30 cellular contexts compared by ENCODE assay signal in genomic region chr10:132786279-132786528, GRCh38. TPM values are rescaled to one million over a fixed set of nuclear protein-coding genes. Genes with fewer than 3 reads are reported as not detected.
DNase-seq lines count a peak whose midpoint lies in the region; ATAC-seq and TF ChIP-seq lines count a peak whose summit lies in the region.
"Had no signal": no experiment of that assay in that cellular context is flagged by ENCODE, and none has a peak within 500 bp of the region (broad histone marks: within the 10 kb centered on the region; RNA-seq: fewer than 3 reads in every experiment).

No MANE protein-coding gene starts in this region.

- no peaks in the 10 kb centered on the region for H4K20me1 ChIP-seq in PC-3 (ENCODE audit: low read length)
- H4K20me1 ChIP-seq in PC-9 (ENCODE audit: insufficient read depth): no peaks in the 10 kb centered on the region

- no peak overlapping the region for H3K9ac ChIP-seq in PC-3 (ENCODE audit: low read length)
- H3K9ac ChIP-seq: KMS-11, parathyroid adenoma had no signal

- ATAC-seq in right cardiac atrium: no peak
- ATAC-seq in Right ventricle myocardium inferior: no peak
- ATAC-seq in left lobe of liver: no peak
- no peak for ATAC-seq in PC-3
- ATAC-seq: activated naive CD8-positive, alpha-beta T cell treated with anti-CD3 and anti-CD28 coated beads, Interleukin-2, amount 50 U/mL, for 24 hours; esophagus mucosa; naive thymus-derived CD8-positive, alpha-beta T cell had no signal

- H3K9me3 Mint-ChIP-seq in glutamatergic neuron (ENCODE audit: unreplicated experiment): peaks cover 7% of the 10 kb centered on the region
- H3K9me3 Mint-ChIP-seq: activated naive CD8-positive, alpha-beta T cell treated with anti-CD3 and anti-CD28 coated beads, Interleukin-2, amount 50 U/mL, for 24 hours; activated T-cell treated with anti-CD3 and anti-CD28 coated beads, Interleukin-2, amount 50 U/mL, for 24 hours; T-helper 1 cell treated with Interleukin-12 subunit alpha and Interleukin-12 subunit beta and Interleukin-4 antibody, amounts not matched to agents 30 μg/mL and 1 μg/mL, for 36 hours had no signal

- H3K27me3 ChIP-seq in right cardiac atrium (ENCODE audit: control insufficient read depth, insufficient read depth) (no peaks in the 10 kb centered on the region), PC-3 (ENCODE audit: low read length) (peaks cover 30% of the 10 kb centered on the region), PC-9 (ENCODE audit: insufficient read depth, low read depth) (no peaks in the 10 kb centered on the region)

- H3K9me2 ChIP-seq in PC-3 (replicated peaks; ENCODE audit: low read length): no peaks in the 10 kb centered on the region
- H3K9me2 ChIP-seq in PC-9 (ENCODE audit: insufficient read depth): no peaks in the 10 kb centered on the region

- H3F3A ChIP-seq in PC-3 (ENCODE audit: low read length, unreplicated experiment): no peaks in the 10 kb centered on the region
- H3F3A ChIP-seq in PC-9 (ENCODE audit: insufficient read depth, low read depth): no peaks in the 10 kb centered on the region

- no peak overlapping the region for H2AFZ ChIP-seq in PC-3 (ENCODE audit: low read length)
- H2AFZ ChIP-seq in PC-9: no peak overlapping the region
- H2AFZ ChIP-seq: parathyroid adenoma had no signal

- peak overlapping the region; percentile 71 for H3K4me3 Mint-ChIP-seq in glutamatergic neuron (ENCODE audit: unreplicated experiment)
- H3K4me3 Mint-ChIP-seq: activated naive CD8-positive, alpha-beta T cell treated with anti-CD3 and anti-CD28 coated beads, Interleukin-2, amount 50 U/mL, for 24 hours; activated T-cell treated with anti-CD3 and anti-CD28 coated beads, Interleukin-2, amount 50 U/mL, for 24 hours; T-helper 1 cell treated with Interleukin-12 subunit alpha and Interleukin-12 subunit beta and Interleukin-4 antibody, amounts not matched to agents 30 μg/mL and 1 μg/mL, for 36 hours had no signal

- H3K27me3 Mint-ChIP-seq in glutamatergic neuron (ENCODE audit: unreplicated experiment): peaks cover 19% of the 10 kb centered on the region

- TF ChIP-seq CTCF in glutamatergic neuron (IDR thresholded peaks at IDR 0.05; ENCODE audit: partially characterized antibody, unreplicated experiment) (no peak), PC-3 (conservative IDR thresholded peaks at IDR 0.05; ENCODE audit: low read depth, low read length) (no peak), PC-9 (conservative IDR thresholded peaks at IDR 0.05) (no peak)

- H3K79me2 ChIP-seq in PC-3 (ENCODE audit: low read length) (no peaks in the 10 kb centered on the region), PC-9 (ENCODE audit: low read depth) (no peaks in the 10 kb centered on the region)
- H3K79me2 ChIP-seq: parathyroid adenoma had no signal

- DNase-seq in right cardiac atrium (no peak), Right ventricle myocardium inferior (ENCODE audit: missing footprints) (no peak), glutamatergic neuron (no peak), occipital lobe (lab: John Stamatoyannopoulos, UW) (peak; percentile 14), left lobe of liver (ENCODE audit: low spot score) (no peak), PC-3 (no peak), PC-9 (no peak), LoVo (ENCODE audit: low spot score) (no peak)
- DNase-seq: activated gamma-delta T cell treated with Interleukin-2 at 50 U/mL for 16 hours; activated naive CD8-positive, alpha-beta T cell treated with anti-CD3 and anti-CD28 coated beads, Interleukin-2, amount 50 U/mL, for 24 hours; activated T-cell treated with anti-CD3 and anti-CD28 coated beads, Interleukin-2, amount 50 U/mL, for 24 hours; colonic mucosa; DMS79 treated with DMSO at 0.1 percent for 48 hours; mesendoderm; naive thymus-derived CD8-positive, alpha-beta T cell; NCI-H1436 treated with DMSO at 0.1 percent for 48 hours; NCI-H2107; NCI-H524; NK-92 treated with Interleukin-12 subunit alpha and Interleukin-12 subunit beta, amount 100 ng/mL, for 24 hours; sigmoid colon; stimulated activated CD4-positive, alpha-beta T cell treated with anti-CD3 and anti-CD28 coated beads, Interleukin-15, amount 100 ng/mL, for 24 hours had no signal

- peaks cover 2% of the 10 kb centered on the region for H3K4me1 Mint-ChIP-seq in glutamatergic neuron (ENCODE audit: low read depth, unreplicated experiment)
- H3K4me1 Mint-ChIP-seq: activated naive CD8-positive, alpha-beta T cell treated with anti-CD3 and anti-CD28 coated beads, Interleukin-2, amount 50 U/mL, for 24 hours had no signal

- peaks cover 3% of the 10 kb centered on the region for H3K36me3 Mint-ChIP-seq in glutamatergic neuron (ENCODE audit: unreplicated experiment)

- POLR2A ChIA-PET in PC-3 (lab: Charles Lee; ENCODE audit: unreplicated experiment): no interaction called here
- POLR2A ChIA-PET in PC-9 (lab: Charles Lee; ENCODE audit: unreplicated experiment): no interaction called here

- no peaks in the 10 kb centered on the region for H3K36me3 ChIP-seq in PC-3 (ENCODE audit: low read depth, low read length)
- no peaks in the 10 kb centered on the region for H3K36me3 ChIP-seq in PC-9 (ENCODE audit: low read depth)
- H3K36me3 ChIP-seq: colonic mucosa had no signal

- BruUV-seq in PC-3 (replicated peaks; lab: Mats Ljungman, UMichigan) (no TSS peak), PC-9 (replicated peaks; lab: Mats Ljungman, UMichigan) (no TSS peak)

- intact Hi-C loops in right cardiac atrium (cut with DNase I) (loop anchor here in 1 of 4 donors (10.0 kb wide), 1 partner anchor 121 kb away; no protein-coding TSS in a partner anchor), Right ventricle myocardium inferior (cut with DNase I) (loop anchor here (10.0 kb wide), 1 partner anchor 131 kb away; no protein-coding TSS in a partner anchor), PC-3 (cut with micrococcal nuclease) (no loop called here), PC-9 (cut with micrococcal nuclease; ENCODE audit: unreplicated experiment) (no loop called here)

- 5% methylated on average over 24 of the region's 24 CpGs for WGBS in right cardiac atrium

- CTCF ChIA-PET in PC-3 (lab: Charles Lee) (no interaction called here), PC-9 (lab: Charles Lee) (no interaction called here)

- no peaks in the 10 kb centered on the region for H3K4me1 ChIP-seq in right cardiac atrium (ENCODE audit: control insufficient read depth, insufficient read depth, low read length)
- no peaks in the 10 kb centered on the region for H3K4me1 ChIP-seq in PC-3 (ENCODE audit: insufficient read depth, low read length)
- no peaks in the 10 kb centered on the region for H3K4me1 ChIP-seq in PC-9 (replicated peaks; ENCODE audit: insufficient read depth)
- H3K4me1 ChIP-seq: parathyroid adenoma had no signal

- H3K4me3 ChIP-seq in right cardiac atrium (ENCODE audit: low read length) (peak overlapping the region; percentile 38), PC-3 (ENCODE audit: low read length) (no peak overlapping the region), PC-9 (no peak overlapping the region)

- no peak overlapping the region for H3K27ac Mint-ChIP-seq in glutamatergic neuron (ENCODE audit: unreplicated experiment)
- H3K27ac Mint-ChIP-seq: activated naive CD8-positive, alpha-beta T cell treated with anti-CD3 and anti-CD28 coated beads, Interleukin-2, amount 50 U/mL, for 24 hours; activated T-cell treated with anti-CD3 and anti-CD28 coated beads, Interleukin-2, amount 50 U/mL, for 24 hours; naive thymus-derived CD8-positive, alpha-beta T cell; T-helper 1 cell treated with Interleukin-12 subunit alpha and Interleukin-12 subunit beta and Interleukin-4 antibody, amounts not matched to agents 30 μg/mL and 1 μg/mL, for 36 hours had no signal

- no peak overlapping the region for H3K4me2 ChIP-seq in PC-3 (ENCODE audit: low read length)
- H3K4me2 ChIP-seq in PC-9: no peak overlapping the region
- H3K4me2 ChIP-seq: KMS-11 had no signal

- no peak overlapping the region for H3K27ac ChIP-seq in right cardiac atrium (ENCODE audit: low read length)
- no peak overlapping the region for H3K27ac ChIP-seq in PC-3 (ENCODE audit: low read length)
- no peak overlapping the region for H3K27ac ChIP-seq in PC-9
- H3K27ac ChIP-seq: colonic mucosa, KMS-11, parathyroid adenoma, sigmoid colon had no signal

- H3K9me3 ChIP-seq in right cardiac atrium (ENCODE audit: control insufficient read depth, low read length) (no peaks in the 10 kb centered on the region), PC-3 (ENCODE audit: low read length) (no peaks in the 10 kb centered on the region), PC-9 (ENCODE audit: insufficient read depth, low read depth) (no peaks in the 10 kb centered on the region)
- H3K9me3 ChIP-seq: colonic mucosa, sigmoid colon had no signal

RNA-seq across cellular contexts. Expression of gene NKX6-2, which starts 0.3 kb away (rescaled TPM):
- total RNA-seq in right cardiac atrium: not detected
- 0.32 TPM for polyA plus RNA-seq in right cardiac atrium
- not detected for total RNA-seq in Right ventricle myocardium inferior
- total RNA-seq in glutamatergic neuron (ENCODE audit: unreplicated experiment): 6.2 TPM
- not detected for total RNA-seq in occipital lobe
- not detected for total RNA-seq in left lobe of liver
- total RNA-seq in PC-3 (2014; rRNA removed): not detected in 2 replicates
- total RNA-seq in PC-9 (2021): not detected in 2 replicates
- total RNA-seq: A673; activated CD8-positive, alpha-beta memory T cell treated with anti-CD3 and anti-CD28 coated beads for 36 hours; colonic mucosa; H4; naive thymus-derived CD8-positive, alpha-beta T cell; sigmoid colon; urinary bladder had no signal
- polyA plus RNA-seq: BJ had no signal
